27 cellular contexts compared by ENCODE assay signal in genomic region chr2:127343277-127343676, GRCh38.
"Had no signal": no experiment of that assay in that cellular context is flagged by ENCODE, and none has a peak within 500 bp of the region (broad histone marks: within the 10 kb centered on the region; RNA-seq: fewer than 3 reads in every experiment).

No MANE protein-coding gene starts in this region.

- H3K9me3 Mint-ChIP-seq: activated CD4-positive, alpha-beta T cell treated with anti-CD3 and anti-CD28 coated beads, Interleukin-2, amount 10 ng/mL, durations not matched to agents 7 days and 5 days; activated naive CD4-positive, alpha-beta T cell treated with anti-CD3 and anti-CD28 coated beads, Interleukin-2, amount 50 U/mL, for 72 hours; activated naive CD8-positive, alpha-beta T cell treated with anti-CD3 and anti-CD28 coated beads, Interleukin-2, amount 50 U/mL, for 24 hours had no signal

- H3K9me3 ChIP-seq: ascending aorta, body of pancreas had no signal

- DNase-seq: activated CD4-positive, alpha-beta memory T cell treated with anti-CD3 and anti-CD28 coated beads for 36 hours; activated CD4-positive, alpha-beta T cell treated with anti-CD3 and anti-CD28 coated beads, Interleukin-2, amount 10 ng/mL, durations not matched to agents 7 days and 5 days; activated CD4-positive, CD25-positive, alpha-beta regulatory T cell; activated CD8-positive, alpha-beta memory T cell treated with anti-CD3 and anti-CD28 coated beads for 24 hours; activated effector memory CD4-positive, alpha-beta T cell treated with anti-CD3 and anti-CD28 coated beads, Interleukin-2, amount 50 U/mL, for 16 hours; activated naive CD4-positive, alpha-beta T cell treated with Interleukin-2 at 50 U/mL for 16 hours; activated naive CD8-positive, alpha-beta T cell treated with anti-CD3 and anti-CD28 coated beads, Interleukin-2, amount 50 U/mL, for 24 hours; activated T-cell treated with anti-CD3 and anti-CD28 coated beads, Interleukin-2, amount 50 U/mL, for 4 hours; amniotic stem cell; body of pancreas; central memory CD4-positive, alpha-beta T cell; MM.1S; NCI-H1105; NCI-H1436; NCI-H1694 treated with DMSO at 0.1 percent for 48 hours; NCI-H2029 treated with DMSO at 0.1 percent for 48 hours; NCI-H446; NCI-H524 treated with DMSO at 0.1 percent for 48 hours; NCI-H774; NK-92 treated with Interleukin-12 subunit alpha and Interleukin-12 subunit beta, amount 100 ng/mL, for 24 hours; PC-9; SIG-M5; T-cell had no signal

- H3K36me3 Mint-ChIP-seq: activated naive CD4-positive, alpha-beta T cell treated with anti-CD3 and anti-CD28 coated beads, Interleukin-2, amount 50 U/mL, for 72 hours had no signal

- H3K27me3 Mint-ChIP-seq: activated CD4-positive, alpha-beta memory T cell treated with anti-CD3 and anti-CD28 coated beads for 36 hours; activated CD4-positive, alpha-beta T cell treated with anti-CD3 and anti-CD28 coated beads, Interleukin-2, amount 10 ng/mL, durations not matched to agents 7 days and 5 days; activated naive CD8-positive, alpha-beta T cell treated with anti-CD3 and anti-CD28 coated beads, Interleukin-2, amount 50 U/mL, for 24 hours; T-cell had no signal

- H3K4me3 ChIP-seq: ascending aorta, body of pancreas, PC-9 had no signal

- H3K4me3 Mint-ChIP-seq: activated CD4-positive, alpha-beta memory T cell treated with anti-CD3 and anti-CD28 coated beads for 36 hours; activated CD4-positive, alpha-beta T cell treated with anti-CD3 and anti-CD28 coated beads, Interleukin-2, amount 10 ng/mL, durations not matched to agents 7 days and 5 days; activated naive CD8-positive, alpha-beta T cell treated with anti-CD3 and anti-CD28 coated beads, Interleukin-2, amount 50 U/mL, for 24 hours; activated T-cell treated with anti-CD3 and anti-CD28 coated beads, Interleukin-2, amount 50 U/mL, for 4 hours; T-cell had no signal

- ATAC-seq: activated naive CD4-positive, alpha-beta T cell treated with anti-CD3 and anti-CD28 coated beads, Interleukin-2, amount 50 U/mL, for 72 hours; activated naive CD8-positive, alpha-beta T cell treated with anti-CD3 and anti-CD28 coated beads, Interleukin-2, amount 50 U/mL, for 24 hours; activated T-cell treated with anti-CD3 and anti-CD28 coated beads, Interleukin-2, amount 50 U/mL, for 4 hours; body of pancreas; T-cell had no signal

- H3K27ac ChIP-seq: ascending aorta, body of pancreas, KMS-11, PC-9, VCaP had no signal

- H3K27ac Mint-ChIP-seq: activated CD4-positive, alpha-beta memory T cell treated with anti-CD3 and anti-CD28 coated beads for 36 hours; activated CD4-positive, alpha-beta T cell treated with anti-CD3 and anti-CD28 coated beads, Interleukin-2, amount 10 ng/mL, durations not matched to agents 7 days and 5 days; activated naive CD4-positive, alpha-beta T cell treated with anti-CD3 and anti-CD28 coated beads, Interleukin-2, amount 50 U/mL, for 72 hours; activated naive CD8-positive, alpha-beta T cell treated with anti-CD3 and anti-CD28 coated beads, Interleukin-2, amount 50 U/mL, for 24 hours; T-cell had no signal
